Comparison of ENCODE assay signal across 8 cellular contexts in the genomic region with DNA sequence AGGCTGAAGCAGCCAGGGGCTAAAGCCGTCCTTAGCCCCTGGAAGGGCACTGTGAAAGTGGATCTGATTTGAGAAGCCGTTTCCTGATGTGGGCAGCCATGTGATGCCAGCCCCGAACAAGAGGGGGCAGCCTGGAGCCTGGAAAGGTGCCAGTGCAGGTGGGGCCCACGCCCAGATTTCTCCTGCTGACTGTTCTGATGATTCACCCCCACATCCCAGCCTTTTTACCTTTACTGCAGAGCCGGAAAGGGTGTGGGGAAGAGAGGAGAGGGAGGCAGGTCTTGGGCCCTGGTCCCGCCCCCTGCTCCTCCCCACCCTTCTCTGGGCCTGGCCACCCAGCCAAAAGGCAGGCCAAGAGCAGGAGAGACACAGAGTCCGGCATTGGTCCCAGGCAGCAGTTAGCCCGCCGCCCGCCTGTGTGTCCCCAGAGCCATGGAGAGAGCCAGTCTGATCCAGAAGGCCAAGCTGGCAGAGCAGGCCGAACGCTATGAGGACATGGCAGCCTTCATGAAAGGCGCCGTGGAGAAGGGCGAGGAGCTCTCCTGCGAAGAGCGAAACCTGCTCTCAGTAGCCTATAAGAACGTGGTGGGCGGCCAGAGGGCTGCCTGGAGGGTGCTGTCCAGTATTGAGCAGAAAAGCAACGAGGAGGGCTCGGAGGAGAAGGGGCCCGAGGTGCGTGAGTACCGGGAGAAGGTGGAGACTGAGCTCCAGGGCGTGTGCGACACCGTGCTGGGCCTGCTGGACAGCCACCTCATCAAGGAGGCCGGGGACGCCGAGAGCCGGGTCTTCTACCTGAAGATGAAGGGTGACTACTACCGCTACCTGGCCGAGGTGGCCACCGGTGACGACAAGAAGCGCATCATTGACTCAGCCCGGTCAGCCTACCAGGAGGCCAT. TPM values are rescaled to one million over a fixed set of nuclear protein-coding genes. Genes with fewer than 3 reads are reported as not detected.
DNase-seq lines count a peak whose midpoint lies in the region; ATAC-seq and TF ChIP-seq lines count a peak whose summit lies in the region.

A gene (plus strand): TSS at position 369 of the 896 bp plus-strand sequence. CDS start 64 bp downstream, at position 433.

- H3K18ac ChIP-seq in mesenchymal stem cell (ENCODE audit: low read depth in 1 of 2, low read length in 2 of 2): peak within 1 kb of the TSS in 1 of 2 experiments; percentile 31

- DNase-seq in COLO668 (lab: John Stamatoyannopoulos, UW; ENCODE audit: unreplicated experiment) (peak; percentile 98), SW480 (ENCODE audit: low spot score) (peak; percentile 99), MCF 10A (ENCODE audit: unreplicated experiment) (peak; percentile 99), mesenchymal stem cell (no peak), superior temporal gyrus (ENCODE audit: extremely low spot score) (no peak)

- H3K79me1 ChIP-seq in mesenchymal stem cell (replicated peaks; ENCODE audit: low read length, poor library complexity, severe bottlenecking): no peaks in the 10 kb centered on the region

- H3K9me3 Mint-ChIP-seq in MCF 10A (ENCODE audit: unreplicated experiment): no peaks in the 10 kb centered on the region

- H3K4me1 ChIP-seq in mesenchymal stem cell (ENCODE audit: control insufficient read depth, insufficient read depth, low read depth, low read length) (peaks cover 29% of the 10 kb centered on the region), subcutaneous abdominal adipose tissue (ENCODE audit: control insufficient read depth in 5 of 5, insufficient read depth in 5 of 5, low read length in 5 of 5) (peaks cover 4 to 21% (median 13%) of the 10 kb centered on the region in 5 donors)

- H4K91ac ChIP-seq in mesenchymal stem cell (ENCODE audit: low read length): peak within 1 kb of the TSS; percentile 4

- H3K4ac ChIP-seq in mesenchymal stem cell (ENCODE audit: low read depth in 1 of 2, low read length in 2 of 2): no peak within 1 kb of the TSS

- intact Hi-C loops in MCF 10A (cut with micrococcal nuclease): no loop called here

- no peaks in the 10 kb centered on the region for H3K27me3 ChIP-seq in mesenchymal stem cell (ENCODE audit: control insufficient read depth in 1 of 2, insufficient read depth in 1 of 2, low read length in 2 of 2)
- no peaks in the 10 kb centered on the region for H3K27me3 ChIP-seq in subcutaneous abdominal adipose tissue (ENCODE audit: control insufficient read depth in 5 of 5, insufficient read depth in 4 of 5, low read length in 5 of 5)

- H3K36me3 ChIP-seq in mesenchymal stem cell (ENCODE audit: control insufficient read depth in 1 of 2, insufficient read depth in 2 of 2, low read depth in 1 of 2, low read length in 2 of 2): peaks cover 0 to 9% of the 10 kb centered on the region in 2 experiments
- peaks cover 0 to 6% (median 0%) of the 10 kb centered on the region in 5 donors for H3K36me3 ChIP-seq in subcutaneous abdominal adipose tissue (ENCODE audit: control insufficient read depth in 5 of 5, insufficient read depth in 5 of 5, low read length in 5 of 5)

- CTCF ChIA-PET in MCF 10A (lab: Yijun Ruan, JAX): interaction anchor here (0.6 to 3.5 kb wide), 8 partner anchors 9 to 261 kb away, joined by 3 to 28 read pairs (median 6); no protein-coding TSS in a partner anchor

- peak within 1 kb of the TSS; percentile 8 for H3K27ac ChIP-seq in mesenchymal stem cell (ENCODE audit: low read length, poor library complexity, severe bottlenecking)
- H3K27ac ChIP-seq in subcutaneous abdominal adipose tissue (ENCODE audit: low read depth, low read length): no peak within 1 kb of the TSS

- H3K9me3 ChIP-seq in mesenchymal stem cell (ENCODE audit: control insufficient read depth, low read length): no peaks in the 10 kb centered on the region
- no peaks in the 10 kb centered on the region for H3K9me3 ChIP-seq in subcutaneous abdominal adipose tissue (ENCODE audit: control insufficient read depth in 5 of 5, low read length in 5 of 5)

- H3K4me1 Mint-ChIP-seq in MCF 10A (ENCODE audit: insufficient read depth, unreplicated experiment): peaks cover 32% of the 10 kb centered on the region

- no peak within 1 kb of the TSS for H2AFZ ChIP-seq in mesenchymal stem cell (ENCODE audit: low read depth, low read length)

- no peak for ATAC-seq in GM21423 (IDR thresholded peaks at IDR 0.05; ENCODE audit: unreplicated experiment)

- H3K23ac ChIP-seq in mesenchymal stem cell (ENCODE audit: low read length in 2 of 2): no peak within 1 kb of the TSS

- H4K8ac ChIP-seq in mesenchymal stem cell (ENCODE audit: low read length): peak within 1 kb of the TSS; percentile 19

- H3K4me2 ChIP-seq in mesenchymal stem cell (ENCODE audit: low read length, poor library complexity, severe bottlenecking): no peak within 1 kb of the TSS

- H3K9ac ChIP-seq in mesenchymal stem cell (ENCODE audit: low read length): peak within 1 kb of the TSS; percentile 76
- peak within 1 kb of the TSS in 1 of 5 donors; percentile 75 for H3K9ac ChIP-seq in subcutaneous abdominal adipose tissue (ENCODE audit: low read length in 5 of 5)

- peak within 1 kb of the TSS; percentile 94 for H3K27ac Mint-ChIP-seq in MCF 10A (ENCODE audit: low read depth, unreplicated experiment)

- peak; percentile 78 for TF ChIP-seq CTCF in MCF 10A (IDR thresholded peaks at IDR 0.05; ENCODE audit: unreplicated experiment)

- no peaks in the 10 kb centered on the region for H3K27me3 Mint-ChIP-seq in MCF 10A (ENCODE audit: insufficient read depth, unreplicated experiment)

- TSS peak; percentile 95 for BruUV-seq in MCF 10A (replicated peaks; lab: Mats Ljungman, UMichigan)

- H3K36me3 Mint-ChIP-seq in MCF 10A (ENCODE audit: insufficient read depth, unreplicated experiment): peaks cover 10% of the 10 kb centered on the region

- H2BK5ac ChIP-seq in mesenchymal stem cell (ENCODE audit: low read depth, low read length, poor library complexity, severe bottlenecking): no peak within 1 kb of the TSS

- peak within 1 kb of the TSS; percentile 37 for H2BK120ac ChIP-seq in mesenchymal stem cell (ENCODE audit: low read depth, low read length)

- peak within 1 kb of the TSS; percentile 31 to 89 for H3K4me3 ChIP-seq in mesenchymal stem cell (ENCODE audit: insufficient read depth in 1 of 2, low read depth in 1 of 2, low read length in 2 of 2)
- peak within 1 kb of the TSS in 4 of 5 donors; percentile 61 to 85 (median 80) for H3K4me3 ChIP-seq in subcutaneous abdominal adipose tissue (ENCODE audit: low read depth in 1 of 5, low read length in 5 of 5)

- peak within 1 kb of the TSS; percentile 49 for H2BK15ac ChIP-seq in mesenchymal stem cell (ENCODE audit: low read depth, poor library complexity, severe bottlenecking)

- H3K14ac ChIP-seq in mesenchymal stem cell (ENCODE audit: low read length in 2 of 2): no peak within 1 kb of the TSS

- WGBS in mesenchymal stem cell: 89% methylated on average over 37 of the region's 37 CpGs

- POLR2A ChIA-PET in MCF 10A (lab: Yijun Ruan, JAX): interaction anchor here (0.6 to 9.7 kb wide), 30 partner anchors 7 to 1524 kb away, joined by 3 to 131 read pairs (median 4); a partner anchor contains a TSS

- TF ChIP-seq RAD21 in Ishikawa (IDR thresholded peaks at IDR 0.05; ENCODE audit: low read depth): peak; percentile 39; the same call in 1 of the 2 replicates

- H2BK12ac ChIP-seq in mesenchymal stem cell (ENCODE audit: low read length in 2 of 2): no peak within 1 kb of the TSS

- peak within 1 kb of the TSS; percentile 97 for H3K4me3 Mint-ChIP-seq in MCF 10A (ENCODE audit: unreplicated experiment)

- H2AK5ac ChIP-seq in mesenchymal stem cell (ENCODE audit: low read length, severe bottlenecking): peak within 1 kb of the TSS; percentile 27

- TF ChIP-seq EP300 in Ishikawa (IDR thresholded peaks at IDR 0.05; ENCODE audit: borderline replicate concordance): peak; percentile 71; the same call in 1 of the 2 replicates

TF ChIP-seq in Ishikawa, 13 proteins besides CTCF, POLR2A, EP300 and RAD21 (continues in another document):
- TF ChIP-seq, protein P1, sequence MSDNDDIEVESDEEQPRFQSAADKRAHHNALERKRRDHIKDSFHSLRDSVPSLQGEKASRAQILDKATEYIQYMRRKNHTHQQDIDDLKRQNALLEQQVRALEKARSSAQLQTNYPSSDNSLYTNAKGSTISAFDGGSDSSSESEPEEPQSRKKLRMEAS (IDR thresholded peaks at IDR 0.05): peak; percentile 71; the same call in 1 of the 2 replicates
- TF ChIP-seq CREB1 (IDR thresholded peaks at IDR 0.05; ENCODE audit: low read depth) (no peak), CEBPB (IDR thresholded peaks at IDR 0.05) (no peak), NFIC (IDR thresholded peaks at IDR 0.05) (peak; percentile 99), FOXM1 (IDR thresholded peaks at IDR 0.05; ENCODE audit: borderline replicate concordance, low read depth) (peak; percentile 63; the same call in 1 of the 2 replicates), YY1 (IDR thresholded peaks at IDR 0.05; ENCODE audit: low read depth) (no peak), TAF1 (IDR thresholded peaks at IDR 0.05; ENCODE audit: low read depth) (0 out of 2 replicates have a peak, but pooled peaks have one; percentile 58)
- TF ChIP-seq, protein P2, sequence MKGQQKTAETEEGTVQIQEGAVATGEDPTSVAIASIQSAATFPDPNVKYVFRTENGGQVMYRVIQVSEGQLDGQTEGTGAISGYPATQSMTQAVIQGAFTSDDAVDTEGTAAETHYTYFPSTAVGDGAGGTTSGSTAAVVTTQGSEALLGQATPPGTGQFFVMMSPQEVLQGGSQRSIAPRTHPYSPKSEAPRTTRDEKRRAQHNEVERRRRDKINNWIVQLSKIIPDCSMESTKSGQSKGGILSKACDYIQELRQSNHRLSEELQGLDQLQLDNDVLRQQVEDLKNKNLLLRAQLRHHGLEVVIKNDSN (IDR thresholded peaks at IDR 0.05): peak; percentile 61

RNA-seq across cellular contexts. Expression of the gene that starts here (rescaled TPM):
- 270 and 337 TPM in 2 replicates for total RNA-seq in MCF 10A (2022)
- polyA plus RNA-seq in mesenchymal stem cell (2013, experiment 1 of 2): 0.03 TPM
- polyA plus RNA-seq in mesenchymal stem cell (2013, experiment 2 of 2): not detected

Comparison
In these comparisons a context has a peak if more than half of its experiments do, and no peak if none do; other contexts are left out.
1. DNase-seq: peak in COLO668 (single experiment), SW480 (single experiment) and MCF 10A (single experiment); none in mesenchymal stem cell (single experiment) and superior temporal gyrus (single experiment).